In the genomic region with DNA sequence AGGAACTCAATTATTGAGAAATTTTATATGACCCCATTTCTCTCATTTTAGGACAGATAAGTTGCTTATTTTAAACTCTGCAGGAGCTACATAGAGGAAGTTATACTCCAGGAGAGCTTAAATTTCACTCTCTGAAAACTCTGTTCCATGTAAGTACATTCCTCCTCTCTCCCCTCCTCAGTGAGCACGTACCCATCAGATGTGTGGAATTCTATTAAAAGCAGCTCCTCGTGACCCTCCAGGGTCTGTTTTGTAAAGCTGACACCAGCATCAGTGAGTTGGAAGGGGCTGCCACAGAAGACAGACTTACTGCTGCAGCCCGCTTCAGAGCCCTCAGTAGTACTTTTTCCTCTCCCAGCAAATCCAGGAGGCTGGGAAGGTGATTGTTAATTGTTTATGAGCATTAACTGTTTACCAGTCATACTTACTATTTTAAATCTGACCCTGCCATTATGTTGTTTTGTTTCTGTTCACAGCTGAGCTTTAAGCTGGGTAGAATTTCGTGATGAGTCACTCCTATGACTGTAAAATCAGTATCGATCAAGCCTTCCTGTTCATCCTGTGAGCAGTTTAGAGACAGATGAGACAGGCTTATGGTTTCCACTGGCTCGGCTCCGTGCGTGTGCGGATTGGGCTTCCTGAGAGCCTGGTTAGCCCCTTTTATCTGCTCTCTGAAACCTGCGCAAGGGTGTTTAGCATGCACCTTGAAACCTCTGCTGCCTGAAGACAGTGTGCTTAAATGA, we compare ENCODE assay signal across 8 cellular contexts. TPM values are rescaled to one million over a fixed set of nuclear protein-coding genes. Genes with fewer than 3 reads are reported as not detected.
DNase-seq lines count a peak whose midpoint lies in the region; ATAC-seq and TF ChIP-seq lines count a peak whose summit lies in the region.

No MANE protein-coding gene starts in this region.

- H2AK9ac ChIP-seq in IMR-90 (replicated peaks; ENCODE audit: low read depth, low read length, poor library complexity) = peak overlapping the region; percentile 17

- peak overlapping the region; percentile 71 for H3K14ac ChIP-seq in IMR-90 (replicated peaks; ENCODE audit: low read depth, low read length)

- H2AK5ac ChIP-seq in IMR-90 (ENCODE audit: low read depth, low read length) = peak overlapping the region; percentile 84; the same call in 1 of the 2 replicates

- peaks cover 46% of the 10 kb centered on the region for H3K4me1 ChIP-seq in IMR-90 (ENCODE audit: control insufficient read depth, insufficient read depth, low read length)

- no peak overlapping the region for H4K5ac ChIP-seq in IMR-90 (ENCODE audit: low read depth, low read length)

- no TSS peak for BruUV-seq in IMR-90 (replicated peaks; lab: Mats Ljungman, UMichigan)

- no peaks in the 10 kb centered on the region for H3K27me3 ChIP-seq in IMR-90 (ENCODE audit: control insufficient read depth, insufficient read depth, low read length)

- intact Hi-C loops in IMR-90 (cut with micrococcal nuclease) = no loop called here

- H4K20me1 ChIP-seq in IMR-90 (ENCODE audit: insufficient read depth, low read length) = peaks cover 91% of the 10 kb centered on the region

- no peaks in the 10 kb centered on the region for H3K9me3 Mint-ChIP-seq in activated naive CD4-positive, alpha-beta T cell treated with anti-CD3 and anti-CD28 coated beads, Interleukin-2, amount 50 U/mL, for 72 hours
- H3K9me3 Mint-ChIP-seq in mesothelial cell of epicardium = no peaks in the 10 kb centered on the region

- H3K18ac ChIP-seq in IMR-90 (ENCODE audit: low read depth, low read length) = peak overlapping the region; percentile 43; the same call in 1 of the 2 replicates

- 0 out of 2 replicates have a peak overlapping the region, but pooled peaks have one; percentile 11 for H3K9ac ChIP-seq in IMR-90 (ENCODE audit: low read depth, low read length)

- H3K27ac Mint-ChIP-seq in activated naive CD4-positive, alpha-beta T cell treated with anti-CD3 and anti-CD28 coated beads, Interleukin-2, amount 50 U/mL, for 72 hours = peak overlapping the region; percentile 66 to 74
- H3K27ac Mint-ChIP-seq in mesothelial cell of epicardium = peak overlapping the region; percentile 68

- ATAC-seq in IMR-90 (ENCODE audit: low read depth) = peak; percentile 43
- peak; percentile 99 for ATAC-seq in activated naive CD4-positive, alpha-beta T cell treated with anti-CD3 and anti-CD28 coated beads, Interleukin-2, amount 50 U/mL, for 72 hours

- peak overlapping the region; percentile 68; the same call in 1 of the 3 replicates for H2BK15ac ChIP-seq in IMR-90 (ENCODE audit: low read depth, low read length)

- peak overlapping the region; percentile 38; the same call in 1 of the 2 replicates for H2BK120ac ChIP-seq in IMR-90 (ENCODE audit: low read depth, low read length)

- no peaks in the 10 kb centered on the region for H3K36me3 ChIP-seq in IMR-90 (ENCODE audit: control insufficient read depth, insufficient read depth, low read length)

- dilution Hi-C loops in IMR-90 (cut with HindIII; ENCODE audit: low sequenced_read_pairs, unreplicated experiment) = no loop called here

- peaks cover 44% of the 10 kb centered on the region for H3K9me1 ChIP-seq in IMR-90 (ENCODE audit: insufficient read depth, low read length)

- peaks cover 65% of the 10 kb centered on the region for H3K4me1 Mint-ChIP-seq in mesothelial cell of epicardium

- 0 out of 2 replicates have a peak overlapping the region, but pooled peaks have one; percentile 34 for H4K91ac ChIP-seq in IMR-90 (ENCODE audit: insufficient read depth, low read depth, low read length)

- peak overlapping the region; percentile 79; the same call in 1 of the 2 replicates for H3K23ac ChIP-seq in IMR-90 (ENCODE audit: low read depth, low read length)

- H3K56ac ChIP-seq in IMR-90 (ENCODE audit: extremely low read depth, insufficient read depth, low read length) = no peak overlapping the region

- no peaks in the 10 kb centered on the region for H3K27me3 Mint-ChIP-seq in mesothelial cell of epicardium (ENCODE audit: low read depth)

- H2BK5ac ChIP-seq in IMR-90 (ENCODE audit: low read depth, low read length, poor library complexity, severe bottlenecking) = peak overlapping the region; percentile 44

- H3K4me3 Mint-ChIP-seq in mesothelial cell of epicardium = no peak overlapping the region

- DNase-seq in COLO668 (lab: John Stamatoyannopoulos, UW; ENCODE audit: unreplicated experiment) = peak; percentile 53
- peak; percentile 80 for DNase-seq in IMR-90
- peak in 1 of 2 donors; percentile 65 for DNase-seq in activated naive CD4-positive, alpha-beta T cell treated with anti-CD3 and anti-CD28 coated beads, Interleukin-2, amount 50 U/mL, for 72 hours (ENCODE audit: low spot score in 2 of 2)
- DNase-seq in mesothelial cell of epicardium (ENCODE audit: low spot score in 2 of 2, unreplicated experiment in 2 of 2) = no peak
- no peak for DNase-seq in Ammon's horn (ENCODE audit: low spot score)
- DNase-seq in NCI-H2029 (lab: John Stamatoyannopoulos, UW) = no peak
- no peak for DNase-seq in NCI-H2107 (lab: John Stamatoyannopoulos, UW)
- no peak for DNase-seq in SK-N-DZ (ENCODE audit: low spot score)

- H4K8ac ChIP-seq in IMR-90 (ENCODE audit: low read depth in 2 of 2, low read length in 2 of 2) = peak overlapping the region in 1 of 2 experiments; percentile 1; a peak in 1 of 4 replicates

- in situ Hi-C loops in IMR-90 (cut with MboI; ENCODE audit: low sequenced_read_pairs) = no loop called here

- TF ChIP-seq POLR2A in IMR-90 (IDR thresholded peaks at IDR 0.05; ENCODE audit: low read depth, low read length) = no peak

- no peak overlapping the region for H2AFZ ChIP-seq in IMR-90 (replicated peaks; ENCODE audit: low read length, poor library complexity)

- H3K79me1 ChIP-seq in IMR-90 (ENCODE audit: low read depth in 1 of 2, low read length in 2 of 2) = peaks cover 18 to 87% of the 10 kb centered on the region in 2 experiments

- H3K4ac ChIP-seq in IMR-90 (ENCODE audit: low read depth, low read length) = peak overlapping the region; percentile 76; the same call in 1 of the 2 replicates

- TF ChIP-seq RAD21 in IMR-90 (IDR thresholded peaks at IDR 0.05; ENCODE audit: low read length) = no peak

- H3K9me3 ChIP-seq in IMR-90 (ENCODE audit: control insufficient read depth, insufficient read depth, low read length) = no peaks in the 10 kb centered on the region

- H3K27ac ChIP-seq in IMR-90 (ENCODE audit: insufficient read depth, low read length) = peak overlapping the region; percentile 39; the same call in 1 of the 2 replicates

- CTCF ChIA-PET in IMR-90 (lab: Yijun Ruan, JAX) = interaction anchor here (0.6 to 1.1 kb wide), 4 partner anchors 9 to 150 kb away, joined by 3 to 4 read pairs (median 3); no protein-coding TSS in a partner anchor

- no peak overlapping the region for H3K4me3 ChIP-seq in IMR-90 (ENCODE audit: insufficient read depth, low read depth, low read length)

- POLR2A ChIA-PET in IMR-90 (lab: Charles Lee; ENCODE audit: unreplicated experiment) = no interaction called here

- TF ChIP-seq CTCF in IMR-90 (conservative IDR thresholded peaks at IDR 0.05; ENCODE audit: low read depth, low read length) (no peak), mesothelial cell of epicardium (IDR thresholded peaks at IDR 0.05; ENCODE audit: unreplicated experiment) (no peak)

- H3K4me2 ChIP-seq in IMR-90 (ENCODE audit: low read depth, low read length) = peak overlapping the region; percentile 68

- WGBS in IMR-90 (ENCODE audit: extremely low coverage in 2 of 2, insufficient read length in 1 of 2), 2 experiments = 20% methylated on average over 2 of the region's 10 CpGs; no CpG with 5 or more reads in 1 of the 2 experiments

- H2BK20ac ChIP-seq in IMR-90 (ENCODE audit: low read depth, low read length) = peak overlapping the region; percentile 33; the same call in 1 of the 2 replicates

- peaks cover 0 to 6% of the 10 kb centered on the region in 2 donors for H3K36me3 Mint-ChIP-seq in activated naive CD4-positive, alpha-beta T cell treated with anti-CD3 and anti-CD28 coated beads, Interleukin-2, amount 50 U/mL, for 72 hours
- H3K36me3 Mint-ChIP-seq in mesothelial cell of epicardium = no peaks in the 10 kb centered on the region

TF ChIP-seq in IMR-90, 13 proteins besides CTCF, POLR2A, EP300 and RAD21:
- TF ChIP-seq CEBPB (IDR thresholded peaks at IDR 0.05; ENCODE audit: low read depth, low read length) (no peak), BHLHE40 (IDR thresholded peaks at IDR 0.05; ENCODE audit: low read depth, low read length) (peak; percentile 16; the same call in 1 of the 2 replicates), FOS (IDR thresholded peaks at IDR 0.05; ENCODE audit: low read depth, low read length) (peak; percentile 88)

RNA-seq across cellular contexts. Expression of a gene that starts 20.4 kb away (rescaled TPM):
- total RNA-seq in IMR-90 (2012; rRNA removed) (24.9 and 26.7 TPM in 2 replicates), mesothelial cell of epicardium (110 to 113 TPM (median 113 TPM) in 3 replicates)
- polyA plus RNA-seq in IMR-90 (2012; rRNA removed) = 24.0 and 27.1 TPM in 2 replicates
- 27.6 and 28.1 TPM in 2 replicates for polyA plus RNA-seq in IMR-90 (2012; cell fraction: cytosol; rRNA removed)
- 41.3 and 50.6 TPM in 2 replicates for polyA plus RNA-seq in IMR-90 (2012; cell fraction: nucleus; rRNA removed; ENCODE audit: low replicate concordance)
- 10 to 100 TPM; 35.6 to 39.4 TPM for total RNA-seq in activated naive CD4-positive, alpha-beta T cell treated with anti-CD3 and anti-CD28 coated beads, Interleukin-2, amount 50 U/mL, for 72 hours
- polyA plus RNA-seq in SK-N-DZ (2014; cell fraction: cytosol; rRNA removed) = 12.2 and 14.3 TPM in 2 replicates
- 10.9 and 20.3 TPM in 2 replicates for polyA plus RNA-seq in SK-N-DZ (2014; cell fraction: nucleus; rRNA removed)

Comparison
In these comparisons a context has a peak if more than half of its experiments do, and no peak if none do; other contexts are left out.
1. DNase-seq: peak in COLO668 (single experiment) and IMR-90 (single experiment); none in mesothelial cell of epicardium (0 of 2), Ammon's horn (single experiment), NCI-H2029 (single experiment), NCI-H2107 (single experiment) and SK-N-DZ (single experiment).